12 cellular contexts compared by ENCODE assay signal in genomic region chr19:49472936-49473335, GRCh38. TPM values are rescaled to one million over a fixed set of nuclear protein-coding genes. Genes with fewer than 3 reads are reported as not detected.
A peak's percentile ranks its signal among the peaks of the same experiment; 100 is the strongest.
DNase-seq lines count a peak whose midpoint lies in the region; ATAC-seq, FAIRE-seq and TF ChIP-seq lines count a peak whose summit lies in the region.
"Had no signal": no experiment of that assay in that cellular context is flagged by ENCODE, and none has a peak within 500 bp of the region (broad histone marks: within the 10 kb centered on the region; RNA-seq: fewer than 3 reads in every experiment).

No MANE protein-coding gene starts in this region.

- H3K56ac ChIP-seq in IMR-90 (ENCODE audit: extremely low read depth, insufficient read depth, low read length): no peak overlapping the region

- no peaks in the 10 kb centered on the region for H3K27me3 Mint-ChIP-seq in activated CD8-positive, alpha-beta memory T cell treated with anti-CD3 and anti-CD28 coated beads, Interleukin-2, amount 10 ng/mL, durations not matched to agents 7 days and 5 days

- peaks cover 0 to 8% of the 10 kb centered on the region in 2 experiments; a peak in 2 of 4 replicates for H3K79me1 ChIP-seq in IMR-90 (ENCODE audit: low read depth in 1 of 2, low read length in 2 of 2)

- POLR2A ChIA-PET in IMR-90 (lab: Charles Lee; ENCODE audit: unreplicated experiment) (no interaction called here), K562 (lab: Yijun Ruan, JAX) (interaction anchor here (1.0 kb wide), 1 partner anchor 18 kb away, joined by 4 read pairs; no protein-coding TSS in a partner anchor)

- H3K36me3 ChIP-seq in IMR-90 (ENCODE audit: control insufficient read depth, insufficient read depth, low read length) (no peaks in the 10 kb centered on the region), K562 (ENCODE audit: control insufficient read depth, insufficient read depth, low read length) (peaks cover 16% of the 10 kb centered on the region; the same call in 1 of the 3 replicates)

- H4K20me1 ChIP-seq in IMR-90 (ENCODE audit: insufficient read depth, low read length): no peaks in the 10 kb centered on the region
- peaks cover 5% of the 10 kb centered on the region; the same call in 1 of the 2 replicates for H4K20me1 ChIP-seq in K562 (replicated peaks; ENCODE audit: control insufficient read depth, insufficient read depth, low read length)

- DNase-seq in activated CD8-positive, alpha-beta memory T cell treated with anti-CD3 and anti-CD28 coated beads, Interleukin-2, amount 10 ng/mL, durations not matched to agents 7 days and 5 days: no peak
- DNase-seq in activated CD8-positive, alpha-beta memory T cell treated with anti-CD3 and anti-CD28 coated beads, Interleukin-2, amount 50 U/mL, for 4 hours: no peak
- DNase-seq in IMR-90: no peak
- DNase-seq in K562 (ENCODE audit: extremely low read depth in 1 of 4, low spot score in 3 of 4): no peak
- no peak for DNase-seq in stimulated activated effector memory CD8-positive, alpha-beta T cell treated with anti-CD3 and anti-CD28 coated beads, Interleukin-12 subunit alpha, Interleukin-12 subunit beta, amount 100 ng/mL, for 72 hours (ENCODE audit: low spot score in 2 of 2)
- DNase-seq in GM12892 (ENCODE audit: insufficient read length): no peak
- no peak for DNase-seq in AML-193 (lab: John Stamatoyannopoulos, UW)
- DNase-seq: caudate nucleus, islet precursor cell, sigmoid colon had no signal

- no peaks in the 10 kb centered on the region for H3K27me3 ChIP-seq in IMR-90 (ENCODE audit: control insufficient read depth, insufficient read depth, low read length)
- H3K27me3 ChIP-seq in K562 (ENCODE audit: control insufficient read depth in 2 of 2, insufficient read depth in 2 of 2, low read length in 2 of 2): no peaks in the 10 kb centered on the region
- H3K27me3 ChIP-seq: sigmoid colon had no signal

- no peak overlapping the region for H4K5ac ChIP-seq in IMR-90 (ENCODE audit: low read depth, low read length)

- FAIRE-seq in K562 (lab: Jason Lieb, UNC): no peak
- FAIRE-seq in GM12892 (lab: Jason Lieb, UNC): no peak
- FAIRE-seq: GM18507 had no signal

- 80% methylated on average over 1 of the region's 9 CpGs; no CpG with 5 or more reads in 1 of the 2 experiments for WGBS in IMR-90 (ENCODE audit: extremely low coverage in 2 of 2, insufficient read length in 1 of 2), 2 experiments
- 60% methylated on average over 9 of the region's 9 CpGs for WGBS in K562 (ENCODE audit: insufficient coverage, low coverage, missing lambda C conversion rate)

- intact Hi-C loops in IMR-90 (cut with micrococcal nuclease) (no loop called here), K562 (cut with micrococcal nuclease) (no loop called here)

- H2BK15ac ChIP-seq in IMR-90 (ENCODE audit: low read depth, low read length): no peak overlapping the region

- TF ChIP-seq CTCF in IMR-90 (conservative IDR thresholded peaks at IDR 0.05; ENCODE audit: low read depth, low read length) (no peak), K562 (IDR thresholded peaks at IDR 0.05 in 2 of 3, conservative IDR thresholded peaks at IDR 0.05 in 1 of 3; ENCODE audit: insufficient read depth in 2 of 3, low read depth in 1 of 3, low read length in 3 of 3) (no peak)

- H3K4me1 ChIP-seq in IMR-90 (ENCODE audit: control insufficient read depth, insufficient read depth, low read length) (peaks cover 12% of the 10 kb centered on the region; the same call in 1 of the 2 replicates), K562 (replicated peaks in 1 of 2; ENCODE audit: control insufficient read depth in 2 of 2, insufficient read depth in 2 of 2, low read length in 2 of 2) (peaks cover 16 to 53% of the 10 kb centered on the region in 2 experiments)

- H3K18ac ChIP-seq in IMR-90 (ENCODE audit: low read depth, low read length): no peak overlapping the region

- no peak overlapping the region for H3K4me3 ChIP-seq in IMR-90 (ENCODE audit: insufficient read depth, low read depth, low read length)
- no peak overlapping the region for H3K4me3 ChIP-seq in K562

- TF ChIP-seq RAD21 in IMR-90 (IDR thresholded peaks at IDR 0.05; ENCODE audit: low read length) (no peak), K562 (CRISPR knock-in tag; conservative IDR thresholded peaks at IDR 0.05 in 1 of 2, IDR thresholded peaks at IDR 0.05 in 1 of 2) (no peak)

- CTCF ChIA-PET in activated CD8-positive, alpha-beta memory T cell treated with anti-CD3 and anti-CD28 coated beads, Interleukin-2, amount 10 ng/mL, durations not matched to agents 7 days and 5 days (lab: Charles Lee): interaction anchor here (0.6 to 7.4 kb wide), 27 partner anchors 13 to 247 kb away, joined by 3 to 185 read pairs (median 5); partner anchors contain the start of genes ALDH16A1, PIH1D1, PRMT1 and RPL13A
- CTCF ChIA-PET in IMR-90 (lab: Yijun Ruan, JAX) (interaction anchor here (1.3 kb wide), 1 partner anchor 74 kb away, joined by 5 read pairs; no protein-coding TSS in a partner anchor), K562 (lab: Yijun Ruan, JAX; ENCODE audit: low intra/inter-chr PET ratio) (interaction anchor here (0.6 to 0.8 kb wide), 2 partner anchors 97 to 260 kb away, joined by 3 to 9 read pairs; no protein-coding TSS in a partner anchor)

- TF ChIP-seq EP300 in K562 (IDR thresholded peaks at IDR 0.05; ENCODE audit: low read length): no peak

- peaks cover 63% of the 10 kb centered on the region for H3K4me1 Mint-ChIP-seq in activated CD8-positive, alpha-beta memory T cell treated with anti-CD3 and anti-CD28 coated beads, Interleukin-2, amount 10 ng/mL, durations not matched to agents 7 days and 5 days
- peaks cover 69% of the 10 kb centered on the region for H3K4me1 Mint-ChIP-seq in stimulated activated effector memory CD8-positive, alpha-beta T cell treated with anti-CD3 and anti-CD28 coated beads, Interleukin-12 subunit alpha, Interleukin-12 subunit beta, amount 100 ng/mL, for 72 hours

- no peaks in the 10 kb centered on the region for H3K79me2 ChIP-seq in K562 (ENCODE audit: control insufficient read depth, insufficient read depth, low read length)

- peak overlapping the region; percentile 85 for H3K27ac Mint-ChIP-seq in activated CD8-positive, alpha-beta memory T cell treated with anti-CD3 and anti-CD28 coated beads, Interleukin-2, amount 10 ng/mL, durations not matched to agents 7 days and 5 days
- H3K27ac Mint-ChIP-seq in stimulated activated effector memory CD8-positive, alpha-beta T cell treated with anti-CD3 and anti-CD28 coated beads, Interleukin-12 subunit alpha, Interleukin-12 subunit beta, amount 100 ng/mL, for 72 hours: peak overlapping the region; percentile 96

- TF ChIP-seq POLR2A in IMR-90 (IDR thresholded peaks at IDR 0.05; ENCODE audit: low read depth, low read length): no peak
- TF ChIP-seq POLR2A in K562 (conservative IDR thresholded peaks at IDR 0.05): no peak
- TF ChIP-seq POLR2A in GM12892 (IDR thresholded peaks at IDR 0.05; ENCODE audit: low read depth, low read length): no peak

- peak overlapping the region; percentile 78 for H2AFZ ChIP-seq in IMR-90 (replicated peaks; ENCODE audit: low read length, poor library complexity)
- no peak overlapping the region for H2AFZ ChIP-seq in K562 (ENCODE audit: low read depth, low read length)

- no peak overlapping the region; the same call in 1 of the 2 replicates for H4K91ac ChIP-seq in IMR-90 (ENCODE audit: insufficient read depth, low read depth, low read length)

- H3K4me3 Mint-ChIP-seq in activated CD8-positive, alpha-beta memory T cell treated with anti-CD3 and anti-CD28 coated beads, Interleukin-2, amount 10 ng/mL, durations not matched to agents 7 days and 5 days: peak overlapping the region; percentile 87
- peak overlapping the region; percentile 88 for H3K4me3 Mint-ChIP-seq in stimulated activated effector memory CD8-positive, alpha-beta T cell treated with anti-CD3 and anti-CD28 coated beads, Interleukin-12 subunit alpha, Interleukin-12 subunit beta, amount 100 ng/mL, for 72 hours

- dilution Hi-C loops in IMR-90 (cut with HindIII; ENCODE audit: low sequenced_read_pairs, unreplicated experiment): no loop called here

- no peak overlapping the region for H3K4ac ChIP-seq in IMR-90 (ENCODE audit: low read depth, low read length)

- H2AK5ac ChIP-seq in IMR-90 (ENCODE audit: low read depth, low read length): peak overlapping the region; percentile 5; the same call in 1 of the 2 replicates

- no peak overlapping the region for H3K23ac ChIP-seq in IMR-90 (ENCODE audit: low read depth, low read length)

- in situ Hi-C loops in IMR-90 (cut with MboI; ENCODE audit: low sequenced_read_pairs): no loop called here
- in situ Hi-C loops in K562 (cut with MboI): no loop called here

- H3K36me3 Mint-ChIP-seq in activated CD8-positive, alpha-beta memory T cell treated with anti-CD3 and anti-CD28 coated beads, Interleukin-2, amount 10 ng/mL, durations not matched to agents 7 days and 5 days: peaks cover 13% of the 10 kb centered on the region
- H3K36me3 Mint-ChIP-seq in stimulated activated effector memory CD8-positive, alpha-beta T cell treated with anti-CD3 and anti-CD28 coated beads, Interleukin-12 subunit alpha, Interleukin-12 subunit beta, amount 100 ng/mL, for 72 hours: peaks cover 61% of the 10 kb centered on the region

- H3K9me3 Mint-ChIP-seq in activated CD8-positive, alpha-beta memory T cell treated with anti-CD3 and anti-CD28 coated beads, Interleukin-2, amount 10 ng/mL, durations not matched to agents 7 days and 5 days (ENCODE audit: low read depth): no peaks in the 10 kb centered on the region
- H3K9me3 Mint-ChIP-seq in stimulated activated effector memory CD8-positive, alpha-beta T cell treated with anti-CD3 and anti-CD28 coated beads, Interleukin-12 subunit alpha, Interleukin-12 subunit beta, amount 100 ng/mL, for 72 hours: no peaks in the 10 kb centered on the region

- H3K9ac ChIP-seq in IMR-90 (ENCODE audit: low read depth, low read length) (no peak overlapping the region), K562 (ENCODE audit: insufficient read depth in 1 of 2, low read depth in 2 of 2, low read length in 2 of 2) (peak overlapping the region in 1 of 2 experiments; percentile 29; a peak in 1 of 4 replicates)

- H3K14ac ChIP-seq in IMR-90 (replicated peaks; ENCODE audit: low read depth, low read length): no peak overlapping the region

- peaks cover 14% of the 10 kb centered on the region; the same call in 1 of the 2 replicates for H3K9me1 ChIP-seq in IMR-90 (ENCODE audit: insufficient read depth, low read length)
- H3K9me1 ChIP-seq in K562 (ENCODE audit: control insufficient read depth, insufficient read depth, low read length): no peaks in the 10 kb centered on the region

- no peak overlapping the region for H2BK20ac ChIP-seq in IMR-90 (ENCODE audit: low read depth, low read length)

- H3K9me3 ChIP-seq in IMR-90 (ENCODE audit: control insufficient read depth, insufficient read depth, low read length) (no peaks in the 10 kb centered on the region), K562 (replicated peaks; ENCODE audit: control insufficient read depth, insufficient read depth, low read depth, low read length) (no peaks in the 10 kb centered on the region)
- H3K9me3 ChIP-seq: sigmoid colon had no signal

- no peak overlapping the region for H2BK120ac ChIP-seq in IMR-90 (ENCODE audit: low read depth, low read length)

- BruUV-seq in IMR-90 (replicated peaks; lab: Mats Ljungman, UMichigan) (no TSS peak), K562 (replicated peaks; lab: Mats Ljungman, UMichigan) (no TSS peak)

- H3K27ac ChIP-seq in IMR-90 (ENCODE audit: insufficient read depth, low read length) (no peak overlapping the region), K562 (ENCODE audit: extremely low read depth, low read depth, low read length) (no peak overlapping the region)

- H4K8ac ChIP-seq in IMR-90 (ENCODE audit: low read depth in 2 of 2, low read length in 2 of 2): peak overlapping the region in 1 of 2 experiments; percentile 58; a peak in 1 of 4 replicates

- no peak for ATAC-seq in activated CD8-positive, alpha-beta memory T cell treated with anti-CD3 and anti-CD28 coated beads, Interleukin-2, amount 10 ng/mL, durations not matched to agents 7 days and 5 days
- ATAC-seq in IMR-90 (ENCODE audit: low read depth) (no peak), K562 (no peak), HG03469 (IDR thresholded peaks at IDR 0.05; ENCODE audit: unreplicated experiment) (no peak)
- ATAC-seq in stimulated activated effector memory CD8-positive, alpha-beta T cell treated with anti-CD3 and anti-CD28 coated beads, Interleukin-12 subunit alpha, Interleukin-12 subunit beta, amount 100 ng/mL, for 72 hours: no peak

- peak overlapping the region; percentile 85 for H2AK9ac ChIP-seq in IMR-90 (replicated peaks; ENCODE audit: low read depth, low read length, poor library complexity)

- H3K4me2 ChIP-seq in IMR-90 (ENCODE audit: low read depth, low read length) (no peak overlapping the region), K562 (ENCODE audit: insufficient read depth, low read length) (no peak overlapping the region)

- no peak overlapping the region for H2BK5ac ChIP-seq in IMR-90 (ENCODE audit: low read depth, low read length, poor library complexity, severe bottlenecking)

RNA-seq across cellular contexts. Expression of gene FLT3LG, which starts 1.1 kb away (rescaled TPM):
- total RNA-seq in activated CD8-positive, alpha-beta memory T cell treated with anti-CD3 and anti-CD28 coated beads, Interleukin-2, amount 10 ng/mL, durations not matched to agents 7 days and 5 days: 100 to 1,000 TPM; 112 to 151 TPM
- total RNA-seq in IMR-90 (2012; rRNA removed) (0.56 and 0.90 TPM in 2 replicates), K562 (2014; rRNA removed) (0.86 and 2.2 TPM in 2 replicates), K562 (2014; rRNA removed; fragmentation: Illumina TruSeq; extraction: Trizol) (0.35 and 1.1 TPM in 2 replicates), K562 (2015; rRNA removed; fragmentation: Illumina TruSeq; extraction: Trizol) (1.1 and 1.5 TPM in 2 replicates), K562 (2021) (5.0 and 6.4 TPM in 2 replicates)
- polyA plus RNA-seq in IMR-90 (2012; rRNA removed) (8.3 and 10.2 TPM in 2 replicates), K562 (2011; rRNA removed) (1.2 and 2.5 TPM in 2 replicates), K562 (2014; fragmentation: Illumina TruSeq; extraction: Trizol) (1.4 and 3.4 TPM in 2 replicates), K562 (2014; fragmentation: Nextera tagmentation; extraction: Ambion mirVana) (under 1 TPM; 0.31 to 0.49 TPM), K562 (2014; rRNA removed) (2.8 and 4.2 TPM in 2 replicates)
- 10.8 and 12.0 TPM in 2 replicates for polyA plus RNA-seq in IMR-90 (2012; cell fraction: cytosol; rRNA removed)
- 11.4 and 22.4 TPM in 2 replicates for polyA plus RNA-seq in IMR-90 (2012; cell fraction: nucleus; rRNA removed; ENCODE audit: low replicate concordance)
- total RNA-seq in K562 (2011; cell fraction: chromatin; rRNA removed; ENCODE audit: low replicate concordance): 5.7 and 5.8 TPM in 2 replicates
- 3.2 and 4.3 TPM in 2 replicates for total RNA-seq in K562 (2011; cell fraction: nucleolus; rRNA removed)
- 5.0 and 5.5 TPM in 2 replicates for total RNA-seq in K562 (2011; cell fraction: nucleoplasm; rRNA removed)
- polyA plus RNA-seq in K562 (2011; cell fraction: cytosol; rRNA removed): 1.7 and 5.8 TPM in 2 replicates
- polyA plus RNA-seq in K562 (2011; cell fraction: nucleus; rRNA removed): 2.3 and 4.0 TPM in 2 replicates
- 5.5 and 15.1 TPM in 2 replicates for polyA plus RNA-seq in K562 (2012)
- 0.24 and 0.95 TPM in 2 replicates for polyA minus RNA-seq in K562 (2011; rRNA and poly(A)+ RNA removed)
- 2.0 TPM in 1 of 2 replicates, not detected in the other for polyA minus RNA-seq in K562 (2011; cell fraction: cytosol; rRNA and poly(A)+ RNA removed)
- 0.54 and 1.6 TPM in 2 replicates for polyA minus RNA-seq in K562 (2011; cell fraction: nucleus; rRNA and poly(A)+ RNA removed)
- polyA plus RNA-seq in GM12892 (2012; ENCODE audit: missing spikeins): 4.3 TPM

RNA-seq across cellular contexts. Expression of gene RPL13A, which starts 14.5 kb away (rescaled TPM):
- total RNA-seq in activated CD8-positive, alpha-beta memory T cell treated with anti-CD3 and anti-CD28 coated beads, Interleukin-2, amount 10 ng/mL, durations not matched to agents 7 days and 5 days: 1,000 to 10,000 TPM; 2,143 to 2,523 TPM
- total RNA-seq in IMR-90 (2012; rRNA removed) (1,477 and 1,924 TPM in 2 replicates), K562 (2014; rRNA removed) (4,435 and 4,908 TPM in 2 replicates), K562 (2014; rRNA removed; fragmentation: Illumina TruSeq; extraction: Trizol) (1,693 and 1,744 TPM in 2 replicates), K562 (2015; rRNA removed; fragmentation: Illumina TruSeq; extraction: Trizol) (2,336 and 2,363 TPM in 2 replicates), K562 (2021) (3,484 and 3,598 TPM in 2 replicates)
- polyA plus RNA-seq in IMR-90 (2012; rRNA removed) (2,069 and 2,840 TPM in 2 replicates), K562 (2011; rRNA removed) (3,377 and 4,740 TPM in 2 replicates), K562 (2014; fragmentation: Illumina TruSeq; extraction: Trizol) (2,949 and 2,951 TPM in 2 replicates), K562 (2014; fragmentation: Nextera tagmentation; extraction: Ambion mirVana) (1,000 to 10,000 TPM; 2,516 to 2,665 TPM), K562 (2014; rRNA removed) (5,374 and 5,482 TPM in 2 replicates)
- polyA plus RNA-seq in IMR-90 (2012; cell fraction: cytosol; rRNA removed): 3,282 and 4,112 TPM in 2 replicates
- 1,203 and 1,338 TPM in 2 replicates for polyA plus RNA-seq in IMR-90 (2012; cell fraction: nucleus; rRNA removed; ENCODE audit: low replicate concordance)
- 424 and 920 TPM in 2 replicates for total RNA-seq in K562 (2011; cell fraction: chromatin; rRNA removed; ENCODE audit: low replicate concordance)
- 1,992 and 2,335 TPM in 2 replicates for total RNA-seq in K562 (2011; cell fraction: nucleolus; rRNA removed)
- total RNA-seq in K562 (2011; cell fraction: nucleoplasm; rRNA removed): 1,435 and 2,039 TPM in 2 replicates
- 4,156 and 5,491 TPM in 2 replicates for polyA plus RNA-seq in K562 (2011; cell fraction: cytosol; rRNA removed)
- polyA plus RNA-seq in K562 (2011; cell fraction: nucleus; rRNA removed): 2,583 and 2,819 TPM in 2 replicates
- polyA plus RNA-seq in K562 (2012): 5,015 and 6,183 TPM in 2 replicates
- polyA minus RNA-seq in K562 (2011; rRNA and poly(A)+ RNA removed): 823 and 942 TPM in 2 replicates
- 967 and 1,445 TPM in 2 replicates for polyA minus RNA-seq in K562 (2011; cell fraction: cytosol; rRNA and poly(A)+ RNA removed)
- 1,358 and 2,443 TPM in 2 replicates for polyA minus RNA-seq in K562 (2011; cell fraction: nucleus; rRNA and poly(A)+ RNA removed)
- polyA plus RNA-seq in GM12892 (2012; ENCODE audit: missing spikeins): 4,907 TPM

RNA-seq across cellular contexts. Expression of gene ALDH16A1, which starts 19.9 kb away (rescaled TPM):
- 10 to 100 TPM; 37.2 to 45.2 TPM for total RNA-seq in activated CD8-positive, alpha-beta memory T cell treated with anti-CD3 and anti-CD28 coated beads, Interleukin-2, amount 10 ng/mL, durations not matched to agents 7 days and 5 days
- total RNA-seq in IMR-90 (2012; rRNA removed) (10.4 and 11.4 TPM in 2 replicates), K562 (2014; rRNA removed) (46.2 and 52.2 TPM in 2 replicates), K562 (2014; rRNA removed; fragmentation: Illumina TruSeq; extraction: Trizol) (2.1 and 2.4 TPM in 2 replicates), K562 (2015; rRNA removed; fragmentation: Illumina TruSeq; extraction: Trizol) (17.0 and 18.6 TPM in 2 replicates), K562 (2021) (36.9 and 40.3 TPM in 2 replicates)
- polyA plus RNA-seq in IMR-90 (2012; rRNA removed) (12.1 and 12.9 TPM in 2 replicates), K562 (2011; rRNA removed) (7.6 and 12.4 TPM in 2 replicates), K562 (2014; fragmentation: Illumina TruSeq; extraction: Trizol) (2.2 and 8.9 TPM in 2 replicates), K562 (2014; fragmentation: Nextera tagmentation; extraction: Ambion mirVana) (1 to 10 TPM; 2.8 to 3.3 TPM), K562 (2014; rRNA removed) (29.7 and 31.7 TPM in 2 replicates)
- polyA plus RNA-seq in IMR-90 (2012; cell fraction: cytosol; rRNA removed): 8.5 and 12.7 TPM in 2 replicates
- 15.2 and 58.9 TPM in 2 replicates for polyA plus RNA-seq in IMR-90 (2012; cell fraction: nucleus; rRNA removed; ENCODE audit: low replicate concordance)
- total RNA-seq in K562 (2011; cell fraction: chromatin; rRNA removed; ENCODE audit: low replicate concordance): 12.5 and 54.5 TPM in 2 replicates
- total RNA-seq in K562 (2011; cell fraction: nucleolus; rRNA removed): 31.5 and 38.2 TPM in 2 replicates
- 31.5 and 34.9 TPM in 2 replicates for total RNA-seq in K562 (2011; cell fraction: nucleoplasm; rRNA removed)
- 14.7 and 45.1 TPM in 2 replicates for polyA plus RNA-seq in K562 (2011; cell fraction: cytosol; rRNA removed)
- polyA plus RNA-seq in K562 (2011; cell fraction: nucleus; rRNA removed): 30.5 and 50.7 TPM in 2 replicates
- 26.1 and 43.4 TPM in 2 replicates for polyA plus RNA-seq in K562 (2012)
- 3.5 and 5.4 TPM in 2 replicates for polyA minus RNA-seq in K562 (2011; rRNA and poly(A)+ RNA removed)
- 22.0 and 25.8 TPM in 2 replicates for polyA minus RNA-seq in K562 (2011; cell fraction: cytosol; rRNA and poly(A)+ RNA removed)
- polyA minus RNA-seq in K562 (2011; cell fraction: nucleus; rRNA and poly(A)+ RNA removed): 6.6 and 9.0 TPM in 2 replicates
- polyA plus RNA-seq in GM12892 (2012; ENCODE audit: missing spikeins): 1.9 TPM

RNA-seq across cellular contexts. Expression of gene PIH1D1, which starts 21.3 kb away (rescaled TPM):
- total RNA-seq in activated CD8-positive, alpha-beta memory T cell treated with anti-CD3 and anti-CD28 coated beads, Interleukin-2, amount 10 ng/mL, durations not matched to agents 7 days and 5 days: 100 to 1,000 TPM; 148 to 158 TPM
- 122 and 125 TPM in 2 replicates for total RNA-seq in IMR-90 (2012; rRNA removed)
- polyA plus RNA-seq in IMR-90 (2012; rRNA removed): 76.8 and 77.9 TPM in 2 replicates
- 69.5 and 71.7 TPM in 2 replicates for polyA plus RNA-seq in IMR-90 (2012; cell fraction: cytosol; rRNA removed)
- polyA plus RNA-seq in IMR-90 (2012; cell fraction: nucleus; rRNA removed; ENCODE audit: low replicate concordance): 123 and 140 TPM in 2 replicates
- total RNA-seq in K562 (2011; cell fraction: chromatin; rRNA removed; ENCODE audit: low replicate concordance): 153 and 228 TPM in 2 replicates
- 123 and 143 TPM in 2 replicates for total RNA-seq in K562 (2011; cell fraction: nucleolus; rRNA removed)
- 145 and 152 TPM in 2 replicates for total RNA-seq in K562 (2011; cell fraction: nucleoplasm; rRNA removed)
- total RNA-seq in K562 (2014; rRNA removed): 224 and 233 TPM in 2 replicates
- 102 and 112 TPM in 2 replicates for total RNA-seq in K562 (2014; rRNA removed; fragmentation: Illumina TruSeq; extraction: Trizol)
- total RNA-seq in K562 (2015; rRNA removed; fragmentation: Illumina TruSeq; extraction: Trizol): 120 and 125 TPM in 2 replicates
- total RNA-seq in K562 (2021): 161 and 164 TPM in 2 replicates
- 137 and 156 TPM in 2 replicates for polyA plus RNA-seq in K562 (2011; rRNA removed)
- 171 and 200 TPM in 2 replicates for polyA plus RNA-seq in K562 (2011; cell fraction: cytosol; rRNA removed)
- polyA plus RNA-seq in K562 (2011; cell fraction: nucleus; rRNA removed): 229 and 274 TPM in 2 replicates
- polyA plus RNA-seq in K562 (2012): 153 and 156 TPM in 2 replicates
- polyA plus RNA-seq in K562 (2014; fragmentation: Illumina TruSeq; extraction: Trizol): 137 and 156 TPM in 2 replicates
- polyA plus RNA-seq in K562 (2014; fragmentation: Nextera tagmentation; extraction: Ambion mirVana): 10 to 100 TPM; 26.5 to 48.0 TPM
- polyA plus RNA-seq in K562 (2014; rRNA removed): 199 and 221 TPM in 2 replicates
- polyA minus RNA-seq in K562 (2011; rRNA and poly(A)+ RNA removed): 105 and 146 TPM in 2 replicates
- polyA minus RNA-seq in K562 (2011; cell fraction: cytosol; rRNA and poly(A)+ RNA removed): 63.5 and 65.9 TPM in 2 replicates
- polyA minus RNA-seq in K562 (2011; cell fraction: nucleus; rRNA and poly(A)+ RNA removed): 52.0 and 62.1 TPM in 2 replicates
- 114 TPM for polyA plus RNA-seq in GM12892 (2012; ENCODE audit: missing spikeins)

RNA-seq across cellular contexts. Expression of gene RPS11, which starts 23.3 kb away (rescaled TPM):
- 1,000 to 10,000 TPM; 1,876 to 2,018 TPM for total RNA-seq in activated CD8-positive, alpha-beta memory T cell treated with anti-CD3 and anti-CD28 coated beads, Interleukin-2, amount 10 ng/mL, durations not matched to agents 7 days and 5 days
- 3,436 and 3,623 TPM in 2 replicates for total RNA-seq in IMR-90 (2012; rRNA removed)
- polyA plus RNA-seq in IMR-90 (2012; rRNA removed): 5,513 and 6,961 TPM in 2 replicates
- polyA plus RNA-seq in IMR-90 (2012; cell fraction: cytosol; rRNA removed): 2,872 and 3,119 TPM in 2 replicates
- 985 and 2,521 TPM in 2 replicates for polyA plus RNA-seq in IMR-90 (2012; cell fraction: nucleus; rRNA removed; ENCODE audit: low replicate concordance)
- 240 and 424 TPM in 2 replicates for total RNA-seq in K562 (2011; cell fraction: chromatin; rRNA removed; ENCODE audit: low replicate concordance)
- total RNA-seq in K562 (2011; cell fraction: nucleolus; rRNA removed): 713 and 872 TPM in 2 replicates
- total RNA-seq in K562 (2011; cell fraction: nucleoplasm; rRNA removed): 819 and 1,369 TPM in 2 replicates
- 4,429 and 4,457 TPM in 2 replicates for total RNA-seq in K562 (2014; rRNA removed)
- total RNA-seq in K562 (2014; rRNA removed; fragmentation: Illumina TruSeq; extraction: Trizol): 3,727 and 4,095 TPM in 2 replicates
- total RNA-seq in K562 (2015; rRNA removed; fragmentation: Illumina TruSeq; extraction: Trizol): 4,584 and 4,811 TPM in 2 replicates
- total RNA-seq in K562 (2021): 2,569 and 2,586 TPM in 2 replicates
- polyA plus RNA-seq in K562 (2011; rRNA removed): 3,634 and 4,412 TPM in 2 replicates
- polyA plus RNA-seq in K562 (2011; cell fraction: cytosol; rRNA removed): 6,629 and 8,365 TPM in 2 replicates
- polyA plus RNA-seq in K562 (2011; cell fraction: nucleus; rRNA removed): 1,560 and 2,176 TPM in 2 replicates
- polyA plus RNA-seq in K562 (2012): 4,370 and 4,381 TPM in 2 replicates
- 9,049 and 9,152 TPM in 2 replicates for polyA plus RNA-seq in K562 (2014; fragmentation: Illumina TruSeq; extraction: Trizol)
- 1,000 to 10,000 TPM; 3,635 to 4,338 TPM for polyA plus RNA-seq in K562 (2014; fragmentation: Nextera tagmentation; extraction: Ambion mirVana)
- polyA plus RNA-seq in K562 (2014; rRNA removed): 4,533 and 5,388 TPM in 2 replicates
- 1,200 and 1,243 TPM in 2 replicates for polyA minus RNA-seq in K562 (2011; rRNA and poly(A)+ RNA removed)
- polyA minus RNA-seq in K562 (2011; cell fraction: cytosol; rRNA and poly(A)+ RNA removed): 776 and 786 TPM in 2 replicates
- 241 and 515 TPM in 2 replicates for polyA minus RNA-seq in K562 (2011; cell fraction: nucleus; rRNA and poly(A)+ RNA removed)
- polyA plus RNA-seq in GM12892 (2012; ENCODE audit: missing spikeins): 6,590 TPM

Comparison
In these comparisons a context has a peak if more than half of its experiments do, and no peak if none do; other contexts are left out.
1. RNA of gene FLT3LG, which starts 1.1 kb away (total RNA-seq): 112 to 151 TPM in activated CD8-positive, alpha-beta memory T cell treated with anti-CD3 and anti-CD28 coated beads, Interleukin-2, amount 10 ng/mL, durations not matched to agents 7 days and 5 days; 0.35 to 6.4 TPM in K562 and 0.56 to 0.90 TPM in IMR-90; every median in the first group is over 10 times any median in the second.